Comparison of ENCODE assay signal across 16 cellular contexts in the genomic region with DNA sequence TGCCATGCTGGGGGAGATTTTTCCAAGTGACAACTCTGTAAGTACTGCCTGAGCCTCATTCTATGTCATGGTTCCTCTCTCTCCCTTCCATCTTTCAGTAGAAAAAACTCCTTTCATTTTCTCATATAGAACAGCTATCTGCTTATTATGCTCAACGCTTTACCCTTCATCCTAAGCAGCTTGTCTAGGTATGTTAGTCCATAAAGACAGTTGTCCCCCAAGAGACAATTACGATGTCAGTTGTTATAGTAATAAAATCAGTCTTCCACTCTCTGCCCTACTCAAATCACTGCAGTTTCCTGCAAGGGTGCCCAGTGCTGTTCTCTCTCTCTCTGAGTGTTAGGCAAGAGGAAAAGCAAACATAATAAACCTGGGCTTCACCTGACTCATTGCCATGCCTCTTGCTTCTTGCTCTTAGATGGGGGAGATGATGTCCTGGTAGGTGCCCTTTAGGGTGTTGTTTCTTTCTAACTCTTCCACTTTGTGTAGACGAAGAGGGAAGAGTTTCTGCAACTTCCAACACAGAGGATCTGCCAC. TPM values are rescaled to one million over a fixed set of nuclear protein-coding genes. Genes with fewer than 3 reads are reported as not detected.
"Had no signal": no experiment of that assay in that cellular context is flagged by ENCODE, and none has a peak within 500 bp of the region (broad histone marks: within the 10 kb centered on the region; RNA-seq: fewer than 3 reads in every experiment).

No MANE protein-coding gene starts in this region.

- H3K27me3 Mint-ChIP-seq: activated naive CD4-positive, alpha-beta T cell treated with anti-CD3 and anti-CD28 coated beads, Interleukin-2, amount 10 ng/mL, durations not matched to agents 7 days and 5 days; central memory CD8-positive, alpha-beta T cell; naive B cell had no signal

- H3K9me3 Mint-ChIP-seq: activated naive CD4-positive, alpha-beta T cell treated with anti-CD3 and anti-CD28 coated beads, Interleukin-2, amount 10 ng/mL, durations not matched to agents 7 days and 5 days; activated T-helper 2 cell treated with anti-CD3 and anti-CD28 coated beads, Interferon-gamma antibody, Interleukin-2, Interleukin-4, amounts not matched to agents 10 μg/mL and 5 μg/mL and 100 μg/mL, durations not matched to agents 14 hours and 24 hours and 36 hours; central memory CD8-positive, alpha-beta T cell; mesothelial cell of epicardium had no signal

- H3K27me3 ChIP-seq: adrenal gland, right atrium auricular region, thyroid gland had no signal

- H3K4me1 ChIP-seq: adrenal gland, parathyroid adenoma, right atrium auricular region, thyroid gland had no signal

- H3K9ac ChIP-seq: parathyroid adenoma had no signal

- H3K4me2 ChIP-seq: smooth muscle cell had no signal

- H3K4me3 Mint-ChIP-seq: activated naive CD4-positive, alpha-beta T cell treated with anti-CD3 and anti-CD28 coated beads, Interleukin-2, amount 10 ng/mL, durations not matched to agents 7 days and 5 days; central memory CD8-positive, alpha-beta T cell; immature natural killer cell; mesothelial cell of epicardium; naive B cell; stimulated activated effector memory CD8-positive, alpha-beta T cell treated with anti-CD3 and anti-CD28 coated beads, Interleukin-12 subunit alpha, Interleukin-12 subunit beta, amount 100 ng/mL, for 72 hours had no signal

- H3K27ac ChIP-seq: adrenal gland, parathyroid adenoma, right atrium auricular region, thyroid gland had no signal

- DNase-seq: activated naive CD4-positive, alpha-beta T cell treated with anti-CD3 and anti-CD28 coated beads, Interleukin-2, amount 10 ng/mL, durations not matched to agents 7 days and 5 days; adrenal gland; cortex of kidney; effector CD8-positive, alpha-beta T cell; erythroblast; immature natural killer cell; naive B cell; T-helper 2 cell; thyroid gland had no signal

- H3K79me2 ChIP-seq: parathyroid adenoma had no signal

- H3K36me3 Mint-ChIP-seq: activated naive CD4-positive, alpha-beta T cell treated with anti-CD3 and anti-CD28 coated beads, Interleukin-2, amount 10 ng/mL, durations not matched to agents 7 days and 5 days; immature natural killer cell; mesothelial cell of epicardium; naive B cell; stimulated activated effector memory CD8-positive, alpha-beta T cell treated with anti-CD3 and anti-CD28 coated beads, Interleukin-12 subunit alpha, Interleukin-12 subunit beta, amount 100 ng/mL, for 72 hours had no signal

- H3K27ac Mint-ChIP-seq: activated naive CD4-positive, alpha-beta T cell treated with anti-CD3 and anti-CD28 coated beads, Interleukin-2, amount 10 ng/mL, durations not matched to agents 7 days and 5 days; activated T-helper 2 cell treated with anti-CD3 and anti-CD28 coated beads, Interferon-gamma antibody, Interleukin-2, Interleukin-4, amounts not matched to agents 10 μg/mL and 5 μg/mL and 100 μg/mL, durations not matched to agents 14 hours and 24 hours and 36 hours; immature natural killer cell; mesothelial cell of epicardium; naive B cell; stimulated activated effector memory CD8-positive, alpha-beta T cell treated with anti-CD3 and anti-CD28 coated beads, Interleukin-12 subunit alpha, Interleukin-12 subunit beta, amount 100 ng/mL, for 72 hours had no signal

- H3K9me3 ChIP-seq: adrenal gland, right atrium auricular region, thyroid gland had no signal

- H3K36me3 ChIP-seq: adrenal gland, right atrium auricular region, thyroid gland had no signal

- H2AFZ ChIP-seq: parathyroid adenoma had no signal

- H3K4me1 Mint-ChIP-seq: activated naive CD4-positive, alpha-beta T cell treated with anti-CD3 and anti-CD28 coated beads, Interleukin-2, amount 10 ng/mL, durations not matched to agents 7 days and 5 days; central memory CD8-positive, alpha-beta T cell; immature natural killer cell; mesothelial cell of epicardium; naive B cell; stimulated activated effector memory CD8-positive, alpha-beta T cell treated with anti-CD3 and anti-CD28 coated beads, Interleukin-12 subunit alpha, Interleukin-12 subunit beta, amount 100 ng/mL, for 72 hours had no signal

- H3K4me3 ChIP-seq: adrenal gland, right atrium auricular region, smooth muscle cell, thyroid gland had no signal

RNA-seq across cellular contexts. Expression of gene PAPPA2, which starts 59.4 kb away (rescaled TPM):
- polyA plus RNA-seq: immature natural killer cell had no signal
